Comparison of ENCODE assay signal across 7 cellular contexts in the genomic region with DNA sequence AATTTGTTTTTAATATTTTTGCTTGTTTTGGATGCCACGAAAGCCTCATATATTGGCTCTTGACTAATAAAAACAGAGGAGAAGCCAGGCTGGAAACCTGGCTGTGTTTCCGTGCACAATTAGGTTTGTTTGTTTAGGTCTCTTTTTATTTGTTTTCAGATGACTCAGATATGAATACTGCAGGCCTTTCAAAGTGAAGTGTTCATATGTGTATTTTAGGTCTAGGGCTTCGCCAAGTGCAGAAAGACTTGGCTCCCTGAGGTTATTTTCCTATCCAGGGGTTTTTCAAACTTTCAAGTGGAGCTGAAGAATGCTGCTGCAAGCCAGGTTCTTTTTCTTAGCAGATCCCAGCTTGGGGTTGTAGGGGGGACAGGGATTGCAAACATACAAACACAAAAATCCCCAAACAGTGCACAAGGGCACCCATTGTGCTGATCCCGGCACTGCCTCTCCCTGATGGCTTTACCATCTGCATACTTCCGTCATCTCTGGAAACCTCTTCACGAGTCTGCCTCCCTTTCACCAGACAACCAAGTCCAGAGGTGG.
A peak's percentile ranks its signal among the peaks of the same experiment; 100 is the strongest.
DNase-seq lines count a peak whose midpoint lies in the region; ATAC-seq and TF ChIP-seq lines count a peak whose summit lies in the region.

No MANE protein-coding gene starts in this region.

- intact Hi-C loops in heart right ventricle (cut with DNase I), result loop anchor here in 1 of 10 donors (5.0 kb wide), 1 partner anchor 990 kb away; no protein-coding TSS in a partner anchor

- no peaks in the 10 kb centered on the region for H3K27me3 ChIP-seq in heart right ventricle

- H3K36me3 Mint-ChIP-seq in type B pancreatic cell, result no peaks in the 10 kb centered on the region

- H3K4me1 ChIP-seq in heart right ventricle, result peaks cover 0 to 27% (median 17%) of the 10 kb centered on the region in 9 donors

- peaks cover 20% of the 10 kb centered on the region for H3K27me3 Mint-ChIP-seq in type B pancreatic cell

- peak overlapping the region; percentile 5 for H3K27ac Mint-ChIP-seq in type B pancreatic cell

- 29 to 33% methylated on average over 6 of the region's 6 CpGs for WGBS in heart right ventricle, 2 donors

- no peak for TF ChIP-seq CTCF in heart right ventricle (IDR thresholded peaks at IDR 0.05)
- TF ChIP-seq CTCF in type B pancreatic cell (conservative IDR thresholded peaks at IDR 0.05), result no peak

- no peaks in the 10 kb centered on the region for H3K36me3 ChIP-seq in heart right ventricle

- ATAC-seq in heart right ventricle (peak; percentile 13 to 57 (median 34)), HG02610 (IDR thresholded peaks at IDR 0.05; ENCODE audit: unreplicated experiment) (no peak)

- DNase-seq in HuH-7.5 (ENCODE audit: low spot score) (peak; percentile 72), SHP77 (lab: John Stamatoyannopoulos, UW) (peak; percentile 43 to 49), heart right ventricle (no peak), type B pancreatic cell (ENCODE audit: extremely low spot score, unreplicated experiment) (no peak), occipital lobe (lab: John Stamatoyannopoulos, UW) (no peak), iPS-NIHi7 (ENCODE audit: extremely low spot score) (no peak)

- no peak overlapping the region for H3K4me3 ChIP-seq in heart right ventricle

- H3K9me3 Mint-ChIP-seq in type B pancreatic cell, result peaks cover 8% of the 10 kb centered on the region

- H3K27ac ChIP-seq in heart right ventricle, result peak overlapping the region in 1 of 10 donors; percentile 1

- H3K9me3 ChIP-seq in heart right ventricle, result no peaks in the 10 kb centered on the region

- peaks cover 33% of the 10 kb centered on the region for H3K4me1 Mint-ChIP-seq in type B pancreatic cell (ENCODE audit: unreplicated experiment)

- no peak overlapping the region for H3K4me3 Mint-ChIP-seq in type B pancreatic cell

Comparison
In these comparisons a context has a peak if more than half of its experiments do, and no peak if none do; other contexts are left out.
1. DNase-seq: peak in HuH-7.5 (single experiment) and SHP77 (2 of 2); none in heart right ventricle (0 of 2), type B pancreatic cell (single experiment), occipital lobe (single experiment) and iPS-NIHi7 (single experiment).